ENCODE assay signal across 23 cellular contexts in the genomic region with DNA sequence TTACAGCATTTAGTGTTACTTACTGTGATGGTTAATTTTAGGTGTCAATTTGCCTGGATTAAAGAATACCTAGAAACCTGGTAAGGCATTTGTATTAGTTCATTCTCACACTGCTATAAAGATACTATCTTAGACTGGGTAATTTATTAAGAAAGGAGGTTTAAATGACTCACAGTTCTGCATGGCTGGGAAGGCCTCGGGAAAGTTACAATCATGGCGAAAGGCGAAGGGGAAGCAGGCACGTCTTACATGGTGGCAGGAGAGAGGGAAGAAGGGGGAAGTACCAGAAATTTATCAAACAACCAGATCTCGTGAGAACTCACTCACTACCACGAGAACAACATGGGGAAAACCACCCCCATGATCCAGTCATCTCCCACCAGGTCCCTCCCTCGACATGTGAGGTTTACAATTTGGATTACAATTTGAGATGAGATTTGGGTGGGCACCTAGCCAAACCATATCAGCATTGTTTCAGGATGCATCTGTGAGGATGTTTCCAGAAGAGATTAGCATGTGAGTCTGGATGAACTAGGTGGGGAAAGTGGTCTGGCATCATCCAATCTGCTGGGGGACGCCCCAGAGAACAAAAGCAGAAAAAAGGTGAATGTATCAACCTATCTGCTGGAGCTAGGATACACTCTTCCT.
"Had no signal": no experiment of that assay in that cellular context is flagged by ENCODE, and none has a peak within 500 bp of the region (broad histone marks: within the 10 kb centered on the region; RNA-seq: fewer than 3 reads in every experiment).

No MANE protein-coding gene starts in this region.

- H3K4me3 ChIP-seq: coronary artery, lower lobe of right lung, right atrium auricular region, upper lobe of left lung had no signal

- H3K4me3 Mint-ChIP-seq: activated CD4-positive, alpha-beta memory T cell treated with anti-CD3 and anti-CD28 coated beads for 36 hours; activated naive CD8-positive, alpha-beta T cell; activated T-cell treated with anti-CD3 and anti-CD28 coated beads, Interleukin-2, amount 50 U/mL, for 4 hours; central memory CD8-positive, alpha-beta T cell; naive thymus-derived CD4-positive, alpha-beta T cell had no signal

- FAIRE-seq: small intestine had no signal

- H3K9me3 ChIP-seq: lower lobe of right lung, right atrium auricular region, upper lobe of left lung had no signal

- H3K27ac Mint-ChIP-seq: activated CD4-positive, alpha-beta memory T cell treated with anti-CD3 and anti-CD28 coated beads for 36 hours; activated naive CD8-positive, alpha-beta T cell; naive thymus-derived CD4-positive, alpha-beta T cell had no signal

- DNase-seq: activated CD4-positive, alpha-beta memory T cell treated with anti-CD3 and anti-CD28 coated beads for 36 hours; activated CD4-positive, alpha-beta T cell treated with anti-CD3 and anti-CD28 coated beads for 1 hour; activated gamma-delta T cell; activated T-cell treated with anti-CD3 and anti-CD28 coated beads, Interleukin-2, amount 50 U/mL, for 4 hours; amygdala; brain microvascular endothelial cell; effector CD8-positive, alpha-beta T cell; foreskin keratinocyte; glutamatergic neuron; left cardiac atrium; lower lobe of right lung; naive thymus-derived CD4-positive, alpha-beta T cell; posterior cingulate gyrus; small intestine; stimulated activated CD4-positive, alpha-beta T cell treated with anti-CD3 and anti-CD28 coated beads, Interleukin-4, amount 100 ng/mL, for 24 hours; stimulated activated naive CD4-positive, alpha-beta T cell treated with Interleukin-2 at 50 U/mL for 16 hours; substantia nigra; upper lobe of left lung had no signal

- H3K4me1 ChIP-seq: foreskin keratinocyte, lower lobe of right lung, upper lobe of left lung had no signal

- H3K36me3 ChIP-seq: brain microvascular endothelial cell, lower lobe of right lung, right atrium auricular region, upper lobe of left lung had no signal

- H3K27me3 ChIP-seq: brain microvascular endothelial cell, foreskin keratinocyte, right atrium auricular region, upper lobe of left lung had no signal

- H3K27ac ChIP-seq: brain microvascular endothelial cell, coronary artery, foreskin keratinocyte, lower lobe of right lung, right atrium auricular region, upper lobe of left lung, VCaP had no signal

- H3K9me3 Mint-ChIP-seq: activated CD4-positive, alpha-beta memory T cell treated with anti-CD3 and anti-CD28 coated beads for 36 hours; activated T-cell treated with anti-CD3 and anti-CD28 coated beads, Interleukin-2, amount 50 U/mL, for 4 hours; central memory CD8-positive, alpha-beta T cell had no signal

- H3K36me3 Mint-ChIP-seq: activated CD4-positive, alpha-beta memory T cell treated with anti-CD3 and anti-CD28 coated beads for 36 hours; activated naive CD8-positive, alpha-beta T cell; naive thymus-derived CD4-positive, alpha-beta T cell had no signal

- H3K27me3 Mint-ChIP-seq: activated CD4-positive, alpha-beta memory T cell treated with anti-CD3 and anti-CD28 coated beads for 36 hours; central memory CD8-positive, alpha-beta T cell had no signal
